Comparison of ENCODE assay signal across 12 cellular contexts in the genomic region with DNA sequence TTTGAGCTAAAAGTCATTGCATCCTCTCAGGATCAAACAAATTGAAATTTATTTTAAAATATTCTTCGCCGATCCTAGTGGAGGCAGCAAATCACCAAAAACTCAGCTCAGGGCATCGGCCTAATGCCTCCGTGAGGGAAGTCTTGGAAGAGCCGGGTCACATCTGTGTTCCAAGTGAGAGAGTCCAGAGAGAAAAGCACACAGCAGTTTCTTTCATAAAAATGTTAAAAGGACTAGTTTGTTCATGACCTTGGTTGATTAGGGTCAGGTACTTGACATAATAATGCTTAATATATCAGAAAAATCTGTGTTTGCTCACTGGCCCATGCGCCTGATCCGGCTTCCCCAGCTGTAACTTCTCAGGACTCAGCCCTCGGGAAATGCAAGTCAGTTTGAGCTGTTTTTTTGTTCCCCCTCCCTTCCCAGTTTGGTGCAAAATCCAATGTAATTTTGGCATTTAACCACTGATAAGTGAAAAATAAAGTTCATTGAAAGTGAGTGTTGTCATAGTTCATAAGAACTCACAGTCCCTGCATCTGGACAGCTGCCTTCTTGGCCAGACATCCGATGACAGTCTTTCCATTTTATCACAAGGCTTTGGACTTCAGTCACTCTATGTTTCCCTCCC.
A peak's percentile ranks its signal among the peaks of the same experiment; 100 is the strongest.
DNase-seq lines count a peak whose midpoint lies in the region; ATAC-seq and TF ChIP-seq lines count a peak whose summit lies in the region.
"Had no signal": no experiment of that assay in that cellular context is flagged by ENCODE, and none has a peak within 500 bp of the region (broad histone marks: within the 10 kb centered on the region; RNA-seq: fewer than 3 reads in every experiment).

No MANE protein-coding gene starts in this region.

- H3K4me3 ChIP-seq in thoracic aorta, result peak overlapping the region; percentile 17

- no peaks in the 10 kb centered on the region for H3K9me3 ChIP-seq in thoracic aorta

- H3K27me3 ChIP-seq in thoracic aorta (replicated peaks; ENCODE audit: insufficient read depth), result no peaks in the 10 kb centered on the region

- peak; percentile 19 for DNase-seq in NCI-H2171 treated with DMSO at 0.1 percent for 48 hours (lab: John Stamatoyannopoulos, UW)
- DNase-seq in NCI-H2171 (lab: John Stamatoyannopoulos, UW), result no peak
- DNase-seq in epidermal melanocyte (ENCODE audit: insufficient read length, low spot score), result peak; percentile 29
- DNase-seq in medulla oblongata (ENCODE audit: extremely low spot score), result peak; percentile 61
- no peak for DNase-seq in thoracic aorta (ENCODE audit: low spot score)
- no peak for DNase-seq in stimulated activated CD4-positive, alpha-beta T cell treated with anti-CD3 and anti-CD28 coated beads, Interleukin-4, amount 100 ng/mL, for 4 hours
- no peak for DNase-seq in NCI-H446 treated with DMSO at 0.1 percent for 48 hours (lab: John Stamatoyannopoulos, UW)
- DNase-seq: activated T-cell treated with anti-CD3 and anti-CD28 coated beads, Interleukin-2, amount 50 U/mL, for 24 hours; NCI-H187; stimulated activated CD4-positive, alpha-beta T cell treated with anti-CD3 and anti-CD28 coated beads, Interleukin-2, amount 100 ng/mL, for 24 hours; T-helper 17 cell had no signal

- peak overlapping the region; percentile 43 to 72 for H3K27ac ChIP-seq in thoracic aorta

- H3K4me1 ChIP-seq in thoracic aorta (ENCODE audit: control insufficient read depth in 1 of 2, low read depth in 2 of 2), result peaks cover 27 to 50% of the 10 kb centered on the region in 2 donors

- ATAC-seq in thoracic aorta (ENCODE audit: insufficient number of reproducible peaks, low FRiP score, low read depth) (peak; percentile 26), HG03457 (IDR thresholded peaks at IDR 0.05; ENCODE audit: unreplicated experiment) (no peak)
- ATAC-seq: T-helper 17 cell had no signal

- TF ChIP-seq CTCF in thoracic aorta (IDR thresholded peaks at IDR 0.05), result peak; percentile 33

- no peaks in the 10 kb centered on the region for H3K36me3 ChIP-seq in thoracic aorta

Comparison
In these comparisons a context has a peak if more than half of its experiments do, and no peak if none do; other contexts are left out.
1. DNase-seq: peak in NCI-H2171 treated with DMSO at 0.1 percent for 48 hours (single experiment), epidermal melanocyte (single experiment) and medulla oblongata (single experiment); none in NCI-H2171 (single experiment), thoracic aorta (single experiment), stimulated activated CD4-positive, alpha-beta T cell treated with anti-CD3 and anti-CD28 coated beads, Interleukin-4, amount 100 ng/mL, for 4 hours (0 of 2) and NCI-H446 treated with DMSO at 0.1 percent for 48 hours (single experiment).